In the genomic region with DNA sequence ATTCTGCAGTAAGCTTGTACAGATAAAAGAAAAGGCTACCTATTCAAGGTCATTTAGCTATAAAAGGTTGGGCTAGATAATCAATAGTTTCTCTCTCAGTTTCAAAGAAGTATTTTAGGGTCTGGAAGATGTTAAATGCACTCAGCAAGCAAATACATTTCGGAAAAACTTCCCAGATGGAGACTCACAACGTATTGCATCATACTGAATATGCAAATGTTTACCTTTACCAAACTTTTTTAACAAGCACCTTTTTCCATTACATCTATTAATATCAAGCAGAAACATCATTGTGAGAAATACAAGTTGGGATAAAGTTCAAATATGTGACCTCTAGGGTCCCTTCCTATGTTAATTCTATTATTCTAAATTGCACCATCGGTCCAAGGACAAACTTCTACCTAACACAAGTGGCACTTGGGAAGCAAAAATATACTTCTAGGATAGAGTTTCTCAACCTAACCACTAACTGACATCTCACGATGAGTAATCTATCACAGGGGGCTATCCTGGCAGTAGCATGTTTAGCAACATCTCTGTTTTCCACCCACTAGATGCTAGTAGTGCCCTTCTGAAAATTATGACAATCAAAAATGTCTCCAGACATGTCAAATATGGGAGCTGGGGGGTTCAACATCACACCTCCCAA, we compare ENCODE assay signal across 13 cellular contexts. TPM values are rescaled to one million over a fixed set of nuclear protein-coding genes. Genes with fewer than 3 reads are reported as not detected.
A peak's percentile ranks its signal among the peaks of the same experiment; 100 is the strongest.
DNase-seq lines count a peak whose midpoint lies in the region; TF ChIP-seq lines count a peak whose summit lies in the region.
"Had no signal": no experiment of that assay in that cellular context is flagged by ENCODE, and none has a peak within 500 bp of the region (broad histone marks: within the 10 kb centered on the region; RNA-seq: fewer than 3 reads in every experiment).

No MANE protein-coding gene starts in this region.

- no TSS peak for BruUV-seq in MCF 10A (replicated peaks; lab: Mats Ljungman, UMichigan)

- peaks cover 56% of the 10 kb centered on the region for H3K4me1 Mint-ChIP-seq in MCF 10A (ENCODE audit: insufficient read depth, unreplicated experiment)

- 0 out of 2 replicates have a peak, but pooled peaks cover 4% of the 10 kb centered on the region for H3F3A ChIP-seq in SU-DHL-6 (ENCODE audit: insufficient read depth)

- intact Hi-C loops in MCF 10A (cut with micrococcal nuclease) (no loop called here), breast epithelium (cut with DNase I; ENCODE audit: low total_unique reads) (no loop called here)

- H3K4me1 ChIP-seq in breast epithelium = peaks cover 4 to 10% of the 10 kb centered on the region in 2 donors

- H3K36me3 ChIP-seq in breast epithelium (no peaks in the 10 kb centered on the region), SU-DHL-6 (ENCODE audit: low read length) (no peaks in the 10 kb centered on the region)

- no peak overlapping the region for H2AFZ ChIP-seq in SU-DHL-6 (ENCODE audit: low read depth, low read length, severe bottlenecking)

- peaks cover 100% of the 10 kb centered on the region for H3K79me2 ChIP-seq in SU-DHL-6 (ENCODE audit: insufficient read depth, low read length)

- H4K20me1 ChIP-seq in SU-DHL-6 (ENCODE audit: low read depth, low read length) = peaks cover 54% of the 10 kb centered on the region

- peak overlapping the region; percentile 6 for H3K4me2 ChIP-seq in SU-DHL-6 (ENCODE audit: low read depth, low read length, poor library complexity, severe bottlenecking)

- H3K27me3 Mint-ChIP-seq in MCF 10A (ENCODE audit: insufficient read depth, unreplicated experiment) = no peaks in the 10 kb centered on the region

- H3K27ac ChIP-seq in breast epithelium = no peak overlapping the region
- no peak overlapping the region; the same call in 1 of the 2 replicates for H3K27ac ChIP-seq in SU-DHL-6 (ENCODE audit: low read depth, low read length)

- no peaks in the 10 kb centered on the region for H3K9me3 Mint-ChIP-seq in MCF 10A (ENCODE audit: unreplicated experiment)

- no peak overlapping the region for H3K27ac Mint-ChIP-seq in MCF 10A (ENCODE audit: low read depth, unreplicated experiment)

- H3K9me2 ChIP-seq in SU-DHL-6 (replicated peaks; ENCODE audit: insufficient read depth, low read length) = no peaks in the 10 kb centered on the region

- H3K4me3 ChIP-seq in breast epithelium = no peak overlapping the region
- H3K4me3 ChIP-seq in SU-DHL-6 (ENCODE audit: insufficient read depth, low read length, poor library complexity, severe bottlenecking) = no peak overlapping the region
- no peak overlapping the region for H3K4me3 ChIP-seq in fibroblast of villous mesenchyme (ENCODE audit: low read depth, low read length)
- H3K4me3 ChIP-seq: body of pancreas had no signal

- peak; percentile 69 for DNase-seq in MCF 10A (ENCODE audit: unreplicated experiment)
- DNase-seq in breast epithelium (ENCODE audit: low spot score in 2 of 2) = no peak
- peak; percentile 58 for DNase-seq in fibroblast of villous mesenchyme (ENCODE audit: low read depth)
- DNase-seq in HPDE6-E6E7 (ENCODE audit: extremely low spot score) = no peak
- no peak for DNase-seq in hippocampal formation (lab: John Stamatoyannopoulos, UW)
- DNase-seq in mucosa of gallbladder (ENCODE audit: low spot score) = no peak
- DNase-seq in mesenteric fat pad (ENCODE audit: low spot score) = no peak
- DNase-seq: body of pancreas, COR-L47, NCI-H2081 treated with DMSO at 0.1 percent for 48 hours, retina, T1000 had no signal

- H3K9me3 ChIP-seq in breast epithelium = no peaks in the 10 kb centered on the region
- no peaks in the 10 kb centered on the region for H3K9me3 ChIP-seq in SU-DHL-6 (ENCODE audit: insufficient read depth, low read length)
- H3K9me3 ChIP-seq: body of pancreas had no signal

- peaks cover 21% of the 10 kb centered on the region for H3K36me3 Mint-ChIP-seq in MCF 10A (ENCODE audit: insufficient read depth, unreplicated experiment)

- CTCF ChIA-PET in MCF 10A (lab: Yijun Ruan, JAX) = interaction anchor here (0.6 to 1.5 kb wide), 7 partner anchors 8 to 183 kb away, joined by 3 to 5 read pairs (median 3); a partner anchor contains a TSS

- H3K27me3 ChIP-seq in breast epithelium (no peaks in the 10 kb centered on the region), SU-DHL-6 (ENCODE audit: low read length) (no peaks in the 10 kb centered on the region)
- H3K27me3 ChIP-seq: body of pancreas had no signal

- no peak overlapping the region for H3K4me3 Mint-ChIP-seq in MCF 10A (ENCODE audit: unreplicated experiment)

- TF ChIP-seq CTCF in MCF 10A (IDR thresholded peaks at IDR 0.05; ENCODE audit: unreplicated experiment) (no peak), breast epithelium (IDR thresholded peaks at IDR 0.05) (no peak), SU-DHL-6 (IDR thresholded peaks at IDR 0.05; ENCODE audit: insufficient read depth, low read length, poor library complexity, severe bottlenecking) (no peak), fibroblast of villous mesenchyme (IDR thresholded peaks at IDR 0.05; ENCODE audit: insufficient read depth, low read depth, low read length) (no peak)

- POLR2A ChIA-PET in MCF 10A (lab: Yijun Ruan, JAX) = interaction anchor here (0.5 to 6.4 kb wide), 9 partner anchors 9 to 120 kb away, joined by 3 to 27 read pairs (median 3); a partner anchor contains a TSS

- H3K9ac ChIP-seq in SU-DHL-6 (ENCODE audit: low read length) = no peak overlapping the region

- no peak for TF ChIP-seq POLR2A in breast epithelium (IDR thresholded peaks at IDR 0.05)

RNA-seq across cellular contexts. Expression of a gene that starts 14.6 kb away (rescaled TPM):
- 67.1 and 69.0 TPM in 2 replicates for total RNA-seq in MCF 10A (2022)
- total RNA-seq in breast epithelium = 100 to 1,000 TPM in 2 of 3 donors, 10 to 100 TPM in 1; 59.5 to 142 (median 111) TPM
- total RNA-seq in fibroblast of villous mesenchyme = 126 and 171 TPM in 2 replicates
- 88.1 TPM for total RNA-seq in mucosa of gallbladder
- 67.8 TPM for total RNA-seq in mesenteric fat pad

Comparison
In these comparisons a context has a peak if more than half of its experiments do, and no peak if none do; other contexts are left out.
1. DNase-seq: peak in MCF 10A (single experiment) and fibroblast of villous mesenchyme (single experiment); none in breast epithelium (0 of 2), HPDE6-E6E7 (single experiment), hippocampal formation (0 of 2), mucosa of gallbladder (single experiment) and mesenteric fat pad (single experiment).